Comparison of ENCODE assay signal across 12 cellular contexts in genomic region chr2:213627054-213627710, GRCh38.
DNase-seq lines count a peak whose midpoint lies in the region; ATAC-seq and TF ChIP-seq lines count a peak whose summit lies in the region.
"Had no signal": no experiment of that assay in that cellular context is flagged by ENCODE, and none has a peak within 500 bp of the region (broad histone marks: within the 10 kb centered on the region; RNA-seq: fewer than 3 reads in every experiment).

No MANE protein-coding gene starts in this region.

- no peaks in the 10 kb centered on the region for H3K27me3 ChIP-seq in esophagus muscularis mucosa
- H3K27me3 ChIP-seq: esophagus squamous epithelium had no signal

- peaks cover 0 to 2% (median 0%) of the 10 kb centered on the region in 4 donors for H3K9me3 ChIP-seq in esophagus muscularis mucosa
- H3K9me3 ChIP-seq: esophagus squamous epithelium had no signal

- ATAC-seq in GM18858 (IDR thresholded peaks at IDR 0.05; ENCODE audit: unreplicated experiment) (peak; percentile 56), GM21576 (IDR thresholded peaks at IDR 0.05; ENCODE audit: unreplicated experiment) (peak; percentile 66), HG03280 (IDR thresholded peaks at IDR 0.05; ENCODE audit: unreplicated experiment) (peak; percentile 43)
- ATAC-seq: T-helper 17 cell had no signal

- peak; percentile 53 for DNase-seq in renal cortical epithelial cell (ENCODE audit: low read depth)
- no peak for DNase-seq in esophagus muscularis mucosa (ENCODE audit: extremely low spot score)
- no peak for DNase-seq in DMS153 treated with DMSO at 0.1 percent for 48 hours (lab: John Stamatoyannopoulos, UW; ENCODE audit: unreplicated experiment)
- DNase-seq in midbrain (lab: John Stamatoyannopoulos, UW), result no peak
- DNase-seq: activated CD4-positive, alpha-beta memory T cell treated with anti-CD3 and anti-CD28 coated beads, Interleukin-2, amount 10 ng/mL, durations not matched to agents 7 days and 5 days; esophagus squamous epithelium; NCI-H2171 treated with DMSO at 0.1 percent for 48 hours; T-helper 17 cell had no signal

- no peak overlapping the region for H3K27ac ChIP-seq in esophagus muscularis mucosa (replicated peaks in 1 of 4)
- H3K27ac ChIP-seq: esophagus squamous epithelium, KMS-11 had no signal

- TF ChIP-seq EP300 in esophagus muscularis mucosa (IDR thresholded peaks at IDR 0.05), result no peak

- H3K36me3 ChIP-seq in esophagus muscularis mucosa, result no peaks in the 10 kb centered on the region
- H3K36me3 ChIP-seq: esophagus squamous epithelium had no signal

- TF ChIP-seq POLR2A in esophagus muscularis mucosa (IDR thresholded peaks at IDR 0.05; ENCODE audit: low read depth), result no peak

- H3K4me1 ChIP-seq in esophagus muscularis mucosa, result no peaks in the 10 kb centered on the region
- H3K4me1 ChIP-seq: esophagus squamous epithelium had no signal

- TF ChIP-seq CTCF in esophagus muscularis mucosa (IDR thresholded peaks at IDR 0.05), result no peak

- 86% methylated on average over 5 of the region's 5 CpGs for WGBS in esophagus muscularis mucosa

- intact Hi-C loops in esophagus muscularis mucosa (cut with DNase I), result no loop called here

- no peak overlapping the region for H3K4me3 ChIP-seq in esophagus muscularis mucosa
- H3K4me3 ChIP-seq: esophagus squamous epithelium had no signal
